Comparison of ENCODE assay signal across 12 cellular contexts in the genomic region with DNA sequence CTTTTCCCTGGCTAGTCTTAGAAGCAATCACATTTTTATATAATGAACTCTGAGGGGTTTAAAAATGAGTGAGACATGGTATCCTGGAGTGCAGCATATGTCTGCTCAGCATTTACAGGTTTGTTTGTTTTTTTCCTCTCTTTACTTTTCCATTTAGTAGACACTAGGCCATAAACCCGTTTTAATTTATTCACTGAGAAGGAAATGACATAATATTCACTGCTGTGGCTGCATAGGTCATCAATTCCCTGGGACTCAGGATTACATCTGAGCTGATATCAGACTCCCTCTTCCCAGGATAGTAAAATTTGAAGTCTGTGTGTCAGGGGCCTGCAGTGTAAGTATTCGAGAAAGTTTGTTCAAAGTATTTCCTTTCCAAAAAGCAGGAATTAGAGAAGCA.
"Had no signal": no experiment of that assay in that cellular context is flagged by ENCODE, and none has a peak within 500 bp of the region (broad histone marks: within the 10 kb centered on the region; RNA-seq: fewer than 3 reads in every experiment).

No MANE protein-coding gene starts in this region.

- DNase-seq: activated CD4-positive, alpha-beta memory T cell treated with anti-CD3 and anti-CD28 coated beads for 36 hours; activated CD4-positive, CD25-positive, alpha-beta regulatory T cell treated with anti-CD3 and anti-CD28 coated beads, Interleukin-2, amount 50 U/mL, for 72 hours; activated effector memory CD4-positive, alpha-beta T cell treated with anti-CD3 and anti-CD28 coated beads, Interleukin-2, amount 50 U/mL, for 16 hours; activated T-cell treated with anti-CD3 and anti-CD28 coated beads, Interleukin-2, amount 50 U/mL, for 4 hours; cerebellar nuclear complex; endodermal cell; glutamatergic neuron; left cardiac atrium; ovary; thyroid gland had no signal

- ATAC-seq: activated T-cell treated with anti-CD3 and anti-CD28 coated beads, Interleukin-2, amount 50 U/mL, for 4 hours; left cardiac atrium had no signal

- H3K9me3 ChIP-seq: ovary, thyroid gland, vagina had no signal

- H3K36me3 ChIP-seq: ovary, thyroid gland, vagina had no signal

- H3K27me3 ChIP-seq: ovary, thyroid gland, vagina had no signal

- H3K27ac Mint-ChIP-seq: activated CD4-positive, alpha-beta memory T cell treated with anti-CD3 and anti-CD28 coated beads for 36 hours; activated naive CD8-positive, alpha-beta T cell; endodermal cell had no signal

- H3K4me3 ChIP-seq: ovary, thyroid gland, vagina had no signal

- H3K4me1 Mint-ChIP-seq: endodermal cell had no signal

- H3K27me3 Mint-ChIP-seq: activated CD4-positive, alpha-beta memory T cell treated with anti-CD3 and anti-CD28 coated beads for 36 hours; activated naive CD8-positive, alpha-beta T cell had no signal

- H3K4me1 ChIP-seq: thyroid gland, vagina had no signal

- H3K27ac ChIP-seq: ovary, thyroid gland, vagina had no signal

- H3K4me3 Mint-ChIP-seq: activated CD4-positive, alpha-beta memory T cell treated with anti-CD3 and anti-CD28 coated beads for 36 hours; activated naive CD8-positive, alpha-beta T cell; activated T-cell treated with anti-CD3 and anti-CD28 coated beads, Interleukin-2, amount 50 U/mL, for 4 hours; endodermal cell had no signal

- H3K9me3 Mint-ChIP-seq: activated CD4-positive, alpha-beta memory T cell treated with anti-CD3 and anti-CD28 coated beads for 36 hours; activated T-cell treated with anti-CD3 and anti-CD28 coated beads, Interleukin-2, amount 50 U/mL, for 4 hours; endodermal cell had no signal
